Comparison of ENCODE assay signal across 14 cellular contexts in the genomic region with DNA sequence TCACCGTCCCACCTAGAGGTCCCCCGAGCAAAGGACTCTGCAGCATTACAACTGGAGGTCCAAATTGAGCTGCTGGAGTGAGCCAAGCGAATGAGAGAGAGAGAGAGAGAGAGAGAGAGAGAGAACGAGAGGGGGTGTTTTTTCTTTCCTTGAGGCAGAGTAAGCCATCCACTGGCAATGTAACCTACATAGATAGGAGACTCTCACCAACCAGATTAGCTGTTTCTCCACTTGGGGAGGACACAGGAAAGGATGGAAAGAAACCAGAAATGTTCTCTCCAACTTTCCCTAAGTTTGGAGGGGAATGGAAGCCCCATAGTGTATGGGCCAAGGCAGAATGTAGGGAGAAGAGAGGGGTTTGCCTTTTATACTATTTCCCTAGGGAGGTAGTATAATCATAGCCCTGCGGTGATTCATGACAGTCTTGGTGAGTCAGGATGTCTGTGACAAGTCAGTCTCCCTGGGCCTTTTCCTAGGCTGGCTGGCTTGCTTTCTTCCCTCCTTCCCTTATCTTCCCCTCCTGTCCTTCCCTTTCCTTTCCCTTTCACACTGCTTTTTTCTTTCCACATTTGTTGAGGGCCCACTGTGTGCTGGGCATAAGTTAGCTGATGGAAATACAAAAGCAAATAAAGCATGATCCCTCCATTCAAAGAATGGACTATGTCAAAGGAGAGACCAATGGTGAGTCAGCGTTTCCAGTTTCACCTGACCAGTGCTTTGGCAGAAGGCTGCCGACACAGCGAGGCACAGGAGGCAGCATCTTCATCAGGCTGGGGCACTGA. TPM values are rescaled to one million over a fixed set of nuclear protein-coding genes. Genes with fewer than 3 reads are reported as not detected.
A peak's percentile ranks its signal among the peaks of the same experiment; 100 is the strongest.
DNase-seq lines count a peak whose midpoint lies in the region; ATAC-seq and TF ChIP-seq lines count a peak whose summit lies in the region.
"Had no signal": no experiment of that assay in that cellular context is flagged by ENCODE, and none has a peak within 500 bp of the region (broad histone marks: within the 10 kb centered on the region; RNA-seq: fewer than 3 reads in every experiment).

No MANE protein-coding gene starts in this region.

- ATAC-seq in left ventricle myocardium superior (peak; percentile 28), Right ventricle myocardium superior (ENCODE audit: poor library complexity) (no peak), GM21737 (IDR thresholded peaks at IDR 0.05; ENCODE audit: unreplicated experiment) (no peak)
- ATAC-seq: CD8-positive, alpha-beta T cell had no signal

- no peaks in the 10 kb centered on the region for H3K27me3 ChIP-seq in tibial artery
- H3K27me3 ChIP-seq: suprapubic skin had no signal

- DNase-seq in left ventricle myocardium superior (no peak), Right ventricle myocardium superior (no peak), SW480 (ENCODE audit: low spot score) (peak; percentile 50), fibroblast of villous mesenchyme (ENCODE audit: low read depth) (peak; percentile 65), tibial artery (no peak), NCI-H2081 treated with DMSO at 0.1 percent for 48 hours (lab: John Stamatoyannopoulos, UW) (no peak), HUDEP-2 (lab: John Stamatoyannopoulos, UW; ENCODE audit: unreplicated experiment in 76 of 76) (no peak)
- DNase-seq: activated T-cell treated with anti-CD3 and anti-CD28 coated beads, Interleukin-2, amount 50 U/mL, for 24 hours; CD8-positive, alpha-beta T cell; retina had no signal

- H3K4me3 ChIP-seq in fibroblast of villous mesenchyme (ENCODE audit: low read depth, low read length), result no peak overlapping the region
- no peak overlapping the region for H3K4me3 ChIP-seq in tibial artery
- H3K4me3 ChIP-seq: suprapubic skin had no signal

- H3K4me1 ChIP-seq in tibial artery, result peaks cover 0 to 44% (median 4%) of the 10 kb centered on the region in 4 donors
- H3K4me1 ChIP-seq: suprapubic skin had no signal

- H3K9me3 ChIP-seq in tibial artery, result no peaks in the 10 kb centered on the region
- H3K9me3 ChIP-seq: suprapubic skin had no signal

- TF ChIP-seq CTCF in fibroblast of villous mesenchyme (IDR thresholded peaks at IDR 0.05; ENCODE audit: insufficient read depth, low read depth, low read length) (no peak), tibial artery (IDR thresholded peaks at IDR 0.05) (no peak)

- H3K36me3 ChIP-seq in tibial artery, result no peaks in the 10 kb centered on the region
- H3K36me3 ChIP-seq: suprapubic skin had no signal

- intact Hi-C loops in left ventricle myocardium superior (cut with micrococcal nuclease) (no loop called here), Right ventricle myocardium superior (cut with DNase I) (no loop called here), tibial artery (cut with DNase I; ENCODE audit: low total_unique reads) (no loop called here)

- peak overlapping the region; percentile 59 to 62 for H3K27ac ChIP-seq in tibial artery
- H3K27ac ChIP-seq: HL-60, suprapubic skin had no signal

RNA-seq across cellular contexts. Expression of a gene that starts 7.1 kb away (rescaled TPM):
- total RNA-seq in left ventricle myocardium superior (not detected), Right ventricle myocardium superior (not detected), fibroblast of villous mesenchyme (0.43 TPM in 1 of 2 replicates, not detected in the other)
- total RNA-seq: OCI-LY7 had no signal

RNA-seq across cellular contexts. Expression of a gene that starts 26.6 kb away (rescaled TPM):
- 23.3 TPM for total RNA-seq in left ventricle myocardium superior
- 23.0 TPM for total RNA-seq in Right ventricle myocardium superior
- 39.9 and 79.5 TPM in 2 replicates for total RNA-seq in fibroblast of villous mesenchyme

RNA-seq across cellular contexts. Expression of a gene that starts 27.7 kb away (rescaled TPM):
- total RNA-seq in left ventricle myocardium superior, result 20.8 TPM
- 16.9 TPM for total RNA-seq in Right ventricle myocardium superior
- total RNA-seq in fibroblast of villous mesenchyme, result 17.1 and 21.6 TPM in 2 replicates

RNA-seq across cellular contexts. Expression of a gene that starts 59.0 kb away (rescaled TPM):
- total RNA-seq in left ventricle myocardium superior (1.2 TPM), Right ventricle myocardium superior (1.0 TPM), fibroblast of villous mesenchyme (5.2 and 6.0 TPM in 2 replicates)

Comparison
In these comparisons a context has a peak if more than half of its experiments do, and no peak if none do; other contexts are left out.
1. DNase-seq: peak in SW480 (single experiment) and fibroblast of villous mesenchyme (single experiment); none in left ventricle myocardium superior (single experiment), Right ventricle myocardium superior (single experiment), tibial artery (0 of 2), NCI-H2081 treated with DMSO at 0.1 percent for 48 hours (single experiment) and HUDEP-2 (0 of 76).